ENCODE assay signal across 29 cellular contexts in the genomic region with DNA sequence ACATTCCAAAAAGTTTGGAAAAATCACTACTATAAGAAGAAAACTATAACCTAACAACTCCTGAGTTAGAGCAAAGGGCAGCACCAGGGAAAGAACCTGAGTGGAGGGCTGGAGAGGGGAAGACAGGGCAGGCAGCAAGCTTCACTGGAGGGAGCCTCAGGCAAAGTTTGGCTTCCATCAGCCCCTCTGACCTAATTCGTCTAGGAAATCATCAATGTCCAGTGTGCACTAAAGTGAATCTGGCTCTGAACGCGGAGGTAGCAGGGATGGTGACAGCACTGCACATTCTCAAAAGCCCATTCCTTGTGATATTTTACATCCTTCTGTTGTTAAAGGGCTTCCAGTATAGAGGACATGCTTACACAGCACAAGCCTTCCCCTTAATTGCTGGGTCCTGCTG.
"Had no signal": no experiment of that assay in that cellular context is flagged by ENCODE, and none has a peak within 500 bp of the region (broad histone marks: within the 10 kb centered on the region; RNA-seq: fewer than 3 reads in every experiment).

No MANE protein-coding gene starts in this region.

- H3K36me3 ChIP-seq: adrenal gland, breast epithelium, MG63, SJCRH30, WERI-Rb-1 had no signal

- H3K9me3 Mint-ChIP-seq: activated CD8-positive, alpha-beta T cell treated with anti-CD3 and anti-CD28 coated beads for 36 hours; activated naive CD8-positive, alpha-beta T cell treated with anti-CD3 and anti-CD28 coated beads, Interleukin-2, amount 10 ng/mL, durations not matched to agents 7 days and 5 days; activated T-cell treated with anti-CD3 and anti-CD28 coated beads, Interleukin-2, amount 50 U/mL, for 24 hours; activated T-helper 1 cell treated with anti-CD3 and anti-CD28 coated beads, Interleukin-12 subunit alpha, Interleukin-12 subunit beta, Interleukin-2, Interleukin-4 antibody, amounts not matched to agents 30 ng/mL and 10 ng/mL and 1 ng/mL, durations not matched to agents 14 hours and 24 hours and 36 hours had no signal

- DNase-seq: activated CD4-positive, alpha-beta T cell treated with anti-CD3 and anti-CD28 coated beads for 48 hours; activated CD4-positive, CD25-positive, alpha-beta regulatory T cell treated with anti-CD3 and anti-CD28 coated beads, Interleukin-2, amount 50 U/mL, for 72 hours; activated CD8-positive, alpha-beta T cell treated with anti-CD3 and anti-CD28 coated beads for 36 hours; activated effector memory CD4-positive, alpha-beta T cell treated with Interleukin-2 at 50 U/mL for 16 hours; activated naive CD4-positive, alpha-beta T cell treated with Interleukin-2 at 50 U/mL for 16 hours; activated naive CD8-positive, alpha-beta T cell treated with anti-CD3 and anti-CD28 coated beads, Interleukin-2, amount 10 ng/mL, durations not matched to agents 7 days and 5 days; activated T-cell treated with anti-CD3 and anti-CD28 coated beads, Interleukin-2, amount 50 U/mL, for 24 hours; adrenal gland; aorta; caudate nucleus; MG63; MV-4-11; NCI-H1092 treated with DMSO at 0.1 percent for 48 hours; NCI-H1417 treated with DMSO at 0.1 percent for 48 hours; NCI-H1694 treated with DMSO at 0.1 percent for 48 hours; NCI-H2029 treated with DMSO at 0.1 percent for 48 hours; NCI-H345; NCI-H510A; NCI-H526 treated with DMSO at 0.1 percent for 48 hours; NCI-H82; RPMI8226; SJCRH30; SK-N-SH; T-helper 1 cell; WERI-Rb-1 had no signal

- H3K27ac Mint-ChIP-seq: activated CD8-positive, alpha-beta T cell treated with anti-CD3 and anti-CD28 coated beads for 36 hours; activated naive CD8-positive, alpha-beta T cell treated with anti-CD3 and anti-CD28 coated beads, Interleukin-2, amount 10 ng/mL, durations not matched to agents 7 days and 5 days; activated T-cell treated with anti-CD3 and anti-CD28 coated beads, Interleukin-2, amount 50 U/mL, for 24 hours; activated T-helper 1 cell treated with anti-CD3 and anti-CD28 coated beads, Interleukin-12 subunit alpha, Interleukin-12 subunit beta, Interleukin-2, Interleukin-4 antibody, amounts not matched to agents 30 ng/mL and 10 ng/mL and 1 ng/mL, durations not matched to agents 14 hours and 24 hours and 36 hours had no signal

- H3K27me3 Mint-ChIP-seq: activated CD8-positive, alpha-beta T cell treated with anti-CD3 and anti-CD28 coated beads for 36 hours; activated naive CD8-positive, alpha-beta T cell treated with anti-CD3 and anti-CD28 coated beads, Interleukin-2, amount 10 ng/mL, durations not matched to agents 7 days and 5 days; activated T-cell treated with anti-CD3 and anti-CD28 coated beads, Interleukin-2, amount 50 U/mL, for 24 hours had no signal

- ATAC-seq: activated CD8-positive, alpha-beta T cell treated with anti-CD3 and anti-CD28 coated beads for 36 hours; Panc1; Right ventricle myocardium inferior had no signal

- H3K36me3 Mint-ChIP-seq: activated naive CD8-positive, alpha-beta T cell treated with anti-CD3 and anti-CD28 coated beads, Interleukin-2, amount 10 ng/mL, durations not matched to agents 7 days and 5 days had no signal

- H3K4me2 ChIP-seq: SK-N-SH had no signal

- H3K4me1 ChIP-seq: adrenal gland, breast epithelium, SJCRH30 had no signal

- H3K9ac ChIP-seq: SK-N-SH had no signal

- H3K27me3 ChIP-seq: adrenal gland, breast epithelium, MG63, SJCRH30 had no signal

- H3K4me3 ChIP-seq: adrenal gland, breast epithelium, MG63, SJCRH30 had no signal

- H3K9me3 ChIP-seq: adrenal gland, breast epithelium, MG63, SJCRH30, SK-N-SH had no signal

- H3K4me3 Mint-ChIP-seq: activated CD8-positive, alpha-beta T cell treated with anti-CD3 and anti-CD28 coated beads for 36 hours; activated naive CD8-positive, alpha-beta T cell treated with anti-CD3 and anti-CD28 coated beads, Interleukin-2, amount 10 ng/mL, durations not matched to agents 7 days and 5 days; activated T-cell treated with anti-CD3 and anti-CD28 coated beads, Interleukin-2, amount 50 U/mL, for 24 hours; activated T-helper 1 cell treated with anti-CD3 and anti-CD28 coated beads, Interleukin-12 subunit alpha, Interleukin-12 subunit beta, Interleukin-2, Interleukin-4 antibody, amounts not matched to agents 30 ng/mL and 10 ng/mL and 1 ng/mL, durations not matched to agents 14 hours and 24 hours and 36 hours had no signal

- H3K27ac ChIP-seq: adrenal gland, breast epithelium, SJCRH30, WERI-Rb-1 had no signal
